Comparison of ENCODE assay signal across 1 cellular context in genomic region chr7:156941393-156942182, GRCh38.
TF ChIP-seq lines count a peak whose summit lies in the region.

No MANE protein-coding gene starts in this region.

TF ChIP-seq in K562, 482 proteins besides CTCF, POLR2A, EP300 and RAD21:
- no peak for TF ChIP-seq TARDBP (IDR thresholded peaks at IDR 0.05)
- peak; percentile 17; the same call in 1 of the 2 replicates for TF ChIP-seq CBX1 (IDR thresholded peaks at IDR 0.05; ENCODE audit: low read depth)
- TF ChIP-seq ZNF586 (CRISPR knock-in tag; conservative IDR thresholded peaks at IDR 0.05): no peak
- TF ChIP-seq, protein P1, sequence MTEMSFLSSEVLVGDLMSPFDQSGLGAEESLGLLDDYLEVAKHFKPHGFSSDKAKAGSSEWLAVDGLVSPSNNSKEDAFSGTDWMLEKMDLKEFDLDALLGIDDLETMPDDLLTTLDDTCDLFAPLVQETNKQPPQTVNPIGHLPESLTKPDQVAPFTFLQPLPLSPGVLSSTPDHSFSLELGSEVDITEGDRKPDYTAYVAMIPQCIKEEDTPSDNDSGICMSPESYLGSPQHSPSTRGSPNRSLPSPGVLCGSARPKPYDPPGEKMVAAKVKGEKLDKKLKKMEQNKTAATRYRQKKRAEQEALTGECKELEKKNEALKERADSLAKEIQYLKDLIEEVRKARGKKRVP (CRISPR knock-in tag; IDR thresholded peaks at IDR 0.05): no peak
- TF ChIP-seq SAFB (IDR thresholded peaks at IDR 0.05; ENCODE audit: borderline replicate concordance, low read depth, low read length): 0 out of 2 replicates have a peak, but pooled peaks have one; percentile 18
- TF ChIP-seq, protein P2, sequence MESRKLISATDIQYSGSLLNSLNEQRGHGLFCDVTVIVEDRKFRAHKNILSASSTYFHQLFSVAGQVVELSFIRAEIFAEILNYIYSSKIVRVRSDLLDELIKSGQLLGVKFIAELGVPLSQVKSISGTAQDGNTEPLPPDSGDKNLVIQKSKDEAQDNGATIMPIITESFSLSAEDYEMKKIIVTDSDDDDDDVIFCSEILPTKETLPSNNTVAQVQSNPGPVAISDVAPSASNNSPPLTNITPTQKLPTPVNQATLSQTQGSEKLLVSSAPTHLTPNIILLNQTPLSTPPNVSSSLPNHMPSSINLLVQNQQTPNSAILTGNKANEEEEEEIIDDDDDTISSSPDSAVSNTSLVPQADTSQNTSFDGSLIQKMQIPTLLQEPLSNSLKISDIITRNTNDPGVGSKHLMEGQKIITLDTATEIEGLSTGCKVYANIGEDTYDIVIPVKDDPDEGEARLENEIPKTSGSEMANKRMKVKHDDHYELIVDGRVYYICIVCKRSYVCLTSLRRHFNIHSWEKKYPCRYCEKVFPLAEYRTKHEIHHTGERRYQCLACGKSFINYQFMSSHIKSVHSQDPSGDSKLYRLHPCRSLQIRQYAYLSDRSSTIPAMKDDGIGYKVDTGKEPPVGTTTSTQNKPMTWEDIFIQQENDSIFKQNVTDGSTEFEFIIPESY (CRISPR knock-in tag; IDR thresholded peaks at IDR 0.05): peak; percentile 97
- no peak for TF ChIP-seq TFE3 (CRISPR knock-in tag; IDR thresholded peaks at IDR 0.05)
- no peak for TF ChIP-seq CLOCK (CRISPR knock-in tag; IDR thresholded peaks at IDR 0.05; ENCODE audit: borderline replicate concordance)
- peak; percentile 46 for TF ChIP-seq PCBP1 (IDR thresholded peaks at IDR 0.05; ENCODE audit: low read depth, low read length, poor library complexity, severe bottlenecking)
- no peak for TF ChIP-seq NR0B1 (IDR thresholded peaks at IDR 0.05; ENCODE audit: partially characterized antibody)
- TF ChIP-seq KLF13 (tag; IDR thresholded peaks at IDR 0.05; ENCODE audit: borderline replicate concordance, low read depth): no peak
- TF ChIP-seq ZC3H8 (IDR thresholded peaks at IDR 0.05): no peak
- peak in 1 of 2 experiments; percentile 29; a peak in 1 of 3 replicates for TF ChIP-seq CBX3 (IDR thresholded peaks at IDR 0.05; ENCODE audit: borderline replicate concordance in 1 of 2, low read length in 2 of 2)
- no peak for TF ChIP-seq TEAD1 (CRISPR knock-in tag; IDR thresholded peaks at IDR 0.05)
